In the genomic region with DNA sequence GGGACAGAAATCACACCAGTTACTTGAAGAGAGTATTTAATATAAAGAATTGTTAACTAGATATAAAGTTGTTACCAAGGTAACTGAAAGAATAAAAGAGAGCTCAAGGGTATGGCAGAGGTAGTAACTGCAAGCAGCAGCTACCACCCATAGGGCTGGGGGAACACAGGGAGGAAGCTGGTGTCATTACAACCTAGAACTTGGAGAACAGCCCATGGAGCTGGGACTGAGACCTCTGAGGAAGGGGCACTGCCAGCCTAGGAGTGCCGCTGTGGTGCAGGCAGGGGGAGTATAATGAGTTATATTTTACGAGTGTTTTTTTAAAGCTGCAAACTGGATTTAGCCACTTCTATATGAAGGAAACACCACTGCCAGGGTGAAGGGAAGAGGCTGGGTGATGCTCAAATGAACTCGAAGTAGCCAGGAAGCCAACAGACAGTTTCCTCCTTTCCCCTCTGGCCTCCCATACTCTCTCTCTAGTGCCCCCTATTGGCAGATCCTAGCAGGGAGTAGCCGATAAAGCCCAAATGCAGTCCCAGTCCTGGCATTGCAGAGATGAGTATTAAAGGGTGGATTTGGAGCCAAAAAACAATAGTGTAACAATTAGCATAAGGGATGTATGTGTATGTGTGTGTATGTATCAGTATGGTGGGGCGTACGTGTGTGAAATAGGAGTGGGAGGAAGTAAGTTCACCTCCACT, we compare ENCODE assay signal across 8 cellular contexts.
DNase-seq lines count a peak whose midpoint lies in the region; ATAC-seq, FAIRE-seq and TF ChIP-seq lines count a peak whose summit lies in the region.

No MANE protein-coding gene starts in this region.

- no peak overlapping the region for H3K27ac Mint-ChIP-seq in glutamatergic neuron (ENCODE audit: unreplicated experiment)

- no peaks in the 10 kb centered on the region for H3K9me3 Mint-ChIP-seq in glutamatergic neuron (ENCODE audit: unreplicated experiment)

- no TSS peak for BruUV-seq in A673 (replicated peaks; lab: Mats Ljungman, UMichigan)

- no peaks in the 10 kb centered on the region for H3K27me3 ChIP-seq in A673 (replicated peaks; ENCODE audit: insufficient read depth, low read depth, low read length, poor library complexity)

- TF ChIP-seq CTCF in A673 (conservative IDR thresholded peaks at IDR 0.05; ENCODE audit: low read depth, low read length): peak; percentile 70
- peak; percentile 57 for TF ChIP-seq CTCF in glutamatergic neuron (IDR thresholded peaks at IDR 0.05; ENCODE audit: partially characterized antibody, unreplicated experiment)

- FAIRE-seq in GM12892 (lab: Jason Lieb, UNC): peak; percentile 74

- DNase-seq in A673 (ENCODE audit: low spot score) (peak; percentile 65), GM12892 (ENCODE audit: insufficient read length) (no peak), RPMI7951 (ENCODE audit: low read depth) (peak; percentile 39), glutamatergic neuron (peak; percentile 36), T1000 (lab: John Stamatoyannopoulos, UW) (no peak), NCI-H1105 treated with DMSO at 0.1 percent for 48 hours (lab: John Stamatoyannopoulos, UW) (no peak)

- intact Hi-C loops in A673 (cut with micrococcal nuclease; ENCODE audit: unreplicated experiment): no loop called here

- no peaks in the 10 kb centered on the region for H3K27me3 Mint-ChIP-seq in glutamatergic neuron (ENCODE audit: unreplicated experiment)

- POLR2A ChIA-PET in A673 (lab: Charles Lee; ENCODE audit: low non-redundant PET): interaction anchor here (0.7 kb wide), 1 partner anchor 509 kb away, joined by 3 read pairs; no protein-coding TSS in a partner anchor

- peaks cover 8% of the 10 kb centered on the region for H3K4me1 Mint-ChIP-seq in glutamatergic neuron (ENCODE audit: low read depth, unreplicated experiment)

- H3K27ac ChIP-seq in A673 (ENCODE audit: low read depth, low read length, poor library complexity, severe bottlenecking): peak overlapping the region; percentile 41

- no peaks in the 10 kb centered on the region for H3K36me3 Mint-ChIP-seq in glutamatergic neuron (ENCODE audit: unreplicated experiment)

- no peaks in the 10 kb centered on the region for H3K36me3 ChIP-seq in A673 (ENCODE audit: insufficient read depth, low read length, poor library complexity, severe bottlenecking)

- H3K4me3 Mint-ChIP-seq in glutamatergic neuron (ENCODE audit: unreplicated experiment): no peak overlapping the region

- no peaks in the 10 kb centered on the region for H3K9me3 ChIP-seq in A673 (ENCODE audit: low read depth, low read length, poor library complexity, severe bottlenecking)

- no peak for ATAC-seq in GM18520 (IDR thresholded peaks at IDR 0.05; ENCODE audit: unreplicated experiment)
- no peak for ATAC-seq in HG03280 (IDR thresholded peaks at IDR 0.05; ENCODE audit: unreplicated experiment)

- no peak for TF ChIP-seq POLR2A in GM12892 (IDR thresholded peaks at IDR 0.05; ENCODE audit: low read depth, low read length)

- CTCF ChIA-PET in A673 (lab: Charles Lee): interaction anchor here (1.0 kb wide), 1 partner anchor 9 kb away, joined by 6 read pairs; no protein-coding TSS in a partner anchor

- H3K4me3 ChIP-seq in A673 (ENCODE audit: low read depth, low read length, poor library complexity, severe bottlenecking): no peak overlapping the region

- peaks cover 18% of the 10 kb centered on the region for H3K4me1 ChIP-seq in A673 (ENCODE audit: insufficient read depth, low read length, poor library complexity, severe bottlenecking)

Comparison
In these comparisons a context has a peak if more than half of its experiments do, and no peak if none do; other contexts are left out.
1. DNase-seq: peak in A673 (single experiment), RPMI7951 (single experiment) and glutamatergic neuron (single experiment); none in GM12892 (single experiment), T1000 (single experiment) and NCI-H1105 treated with DMSO at 0.1 percent for 48 hours (single experiment).